In genomic region chr6:72238021-72238420, GRCh38 we compare ENCODE assay signal across 30 cellular contexts.
"Had no signal": no experiment of that assay in that cellular context is flagged by ENCODE, and none has a peak within 500 bp of the region (broad histone marks: within the 10 kb centered on the region; RNA-seq: fewer than 3 reads in every experiment).

No MANE protein-coding gene starts in this region.

- H3K9me3 ChIP-seq: adrenal gland, body of pancreas, gastroesophageal sphincter, heart right ventricle had no signal

- H3K36me3 ChIP-seq: adrenal gland, gastroesophageal sphincter, heart right ventricle, WERI-Rb-1 had no signal

- H3K4me3 ChIP-seq: adrenal gland, body of pancreas, gastroesophageal sphincter, heart right ventricle had no signal

- H3K27me3 ChIP-seq: adrenal gland, body of pancreas, gastroesophageal sphincter, heart right ventricle had no signal

- H3K27ac ChIP-seq: adrenal gland, body of pancreas, epithelial cell of prostate, foreskin keratinocyte, gastroesophageal sphincter, heart right ventricle, WERI-Rb-1 had no signal

- DNase-seq: activated B cell treated with CpG ODN at 0.5 μM for 24 hours; activated CD4-positive, alpha-beta memory T cell treated with anti-CD3 and anti-CD28 coated beads for 36 hours; activated CD4-positive, alpha-beta T cell treated with anti-CD3 and anti-CD28 coated beads for 48 hours; activated CD4-positive, alpha-beta T cell treated with anti-CD3 and anti-CD28 coated beads, Interleukin-2, amount 50 U/mL, for 1 hour; activated CD8-positive, alpha-beta memory T cell treated with anti-CD3 and anti-CD28 coated beads, Interleukin-2, amount 10 ng/mL, durations not matched to agents 7 days and 5 days; activated CD8-positive, alpha-beta memory T cell treated with anti-CD3 and anti-CD28 coated beads, Interleukin-2, amount 50 U/mL, for 4 hours; activated CD8-positive, alpha-beta T cell treated with anti-CD3 and anti-CD28 coated beads, Interleukin-2, amount 10 ng/mL, durations not matched to agents 7 days and 5 days; activated effector memory CD4-positive, alpha-beta T cell treated with anti-CD3 and anti-CD28 coated beads, Interleukin-2, amount 50 U/mL, for 16 hours; activated naive CD4-positive, alpha-beta T cell treated with anti-CD3 and anti-CD28 coated beads for 36 hours; activated naive CD8-positive, alpha-beta T cell treated with anti-CD3 and anti-CD28 coated beads for 36 hours; activated naive CD8-positive, alpha-beta T cell treated with anti-CD3 and anti-CD28 coated beads, Interleukin-2, amount 50 U/mL, for 24 hours; activated T-cell treated with anti-CD3 and anti-CD28 coated beads, Interleukin-2, amount 50 U/mL, for 1 hour; activated T-cell treated with anti-CD3 and anti-CD28 coated beads, Interleukin-2, amount 50 U/mL, for 48 hours; adrenal gland; amygdala; body of pancreas; caudate nucleus; cortex of kidney; dermis blood vessel endothelial cell; effector CD4-positive, alpha-beta T cell; foreskin keratinocyte; heart right ventricle; T-cell; T1000; WERI-Rb-1 had no signal

- FAIRE-seq: colon, endometrium, endothelial cell of umbilical vein had no signal

- H3K4me1 ChIP-seq: adrenal gland, body of pancreas, foreskin keratinocyte, gastroesophageal sphincter, heart right ventricle had no signal
